27 cellular contexts compared by ENCODE assay signal in genomic region chr12:130671556-130671955, GRCh38. TPM values are rescaled to one million over a fixed set of nuclear protein-coding genes. Genes with fewer than 3 reads are reported as not detected.
"Had no signal": no experiment of that assay in that cellular context is flagged by ENCODE, and none has a peak within 500 bp of the region (broad histone marks: within the 10 kb centered on the region; RNA-seq: fewer than 3 reads in every experiment).

No MANE protein-coding gene starts in this region.

- H3K27me3 ChIP-seq: hepatocyte, neural progenitor cell, neutrophil, ovary, right atrium auricular region, right lobe of liver, tibial nerve, upper lobe of left lung, vagina had no signal

- H3K36me3 ChIP-seq: heart right ventricle, lower lobe of right lung, neural progenitor cell, neutrophil, ovary, right atrium auricular region, right lobe of liver, tibial nerve, upper lobe of left lung, vagina had no signal

- H3K4me3 Mint-ChIP-seq: naive thymus-derived CD8-positive, alpha-beta T cell; nephron progenitor cell; neural progenitor cell; stimulated activated memory B cell treated with anti-CD40 and anti-IgM and Interleukin-4, amounts not matched to agents 10 μg/mL and 1 μg/mL and 100 μg/mL, for 72 hours; stimulated activated naive CD8-positive, alpha-beta T cell treated with anti-CD3 and anti-CD28 coated beads, Interleukin-15, amount 100 ng/mL, for 72 hours had no signal

- H3K27me3 Mint-ChIP-seq: stimulated activated naive CD8-positive, alpha-beta T cell treated with anti-CD3 and anti-CD28 coated beads, Interleukin-15, amount 100 ng/mL, for 72 hours had no signal

- H3K4me3 ChIP-seq: heart right ventricle, hepatocyte, lower lobe of right lung, neural progenitor cell, ovary, psoas muscle, right atrium auricular region, right lobe of liver, smooth muscle cell, tibial nerve, upper lobe of left lung, vagina had no signal

- H3K4me1 ChIP-seq: heart right ventricle, lower lobe of right lung, neural progenitor cell, psoas muscle, right atrium auricular region, right lobe of liver, tibial nerve, upper lobe of left lung, vagina had no signal

- H3K4me2 ChIP-seq: hepatocyte, neural progenitor cell, smooth muscle cell had no signal

- H3K27ac ChIP-seq: heart right ventricle, hepatocyte, lower lobe of right lung, neural progenitor cell, neutrophil, ovary, psoas muscle, right atrium auricular region, right lobe of liver, tibial nerve, upper lobe of left lung, vagina had no signal

- H3K9me3 ChIP-seq: neutrophil, ovary, psoas muscle, right lobe of liver, vagina had no signal

- H3K27ac Mint-ChIP-seq: nephron progenitor cell; neural progenitor cell; stimulated activated memory B cell treated with anti-CD40 and anti-IgM and Interleukin-4, amounts not matched to agents 10 μg/mL and 1 μg/mL and 100 μg/mL, for 72 hours; stimulated activated naive CD8-positive, alpha-beta T cell treated with anti-CD3 and anti-CD28 coated beads, Interleukin-15, amount 100 ng/mL, for 72 hours had no signal

- H3K79me2 ChIP-seq: hepatocyte had no signal

- H3K4me1 Mint-ChIP-seq: nephron progenitor cell; stimulated activated memory B cell treated with anti-CD40 and anti-IgM and Interleukin-4, amounts not matched to agents 10 μg/mL and 1 μg/mL and 100 μg/mL, for 72 hours; stimulated activated naive CD8-positive, alpha-beta T cell treated with anti-CD3 and anti-CD28 coated beads, Interleukin-15, amount 100 ng/mL, for 72 hours had no signal

- H2AFZ ChIP-seq: hepatocyte, neural progenitor cell had no signal

- H3K9ac ChIP-seq: neural progenitor cell had no signal

- DNase-seq: heart right ventricle; islet precursor cell; lower lobe of right lung; mammary epithelial cell; mesenchymal stem cell; nephron progenitor cell; occipital lobe; ovary; psoas muscle; right lobe of liver; stimulated activated CD4-positive, alpha-beta T cell treated with anti-CD3 and anti-CD28 coated beads, Interleukin-12 subunit alpha, Interleukin-12 subunit beta, amount 100 ng/mL, for 4 hours; stimulated activated CD4-positive, alpha-beta T cell treated with anti-CD3 and anti-CD28 coated beads, Interleukin-15, amount 100 ng/mL, for 24 hours; stimulated activated CD4-positive, alpha-beta T cell treated with anti-CD3 and anti-CD28 coated beads, Interleukin-4, amount 100 ng/mL, for 24 hours; stimulated activated naive CD4-positive, alpha-beta T cell treated with Interleukin-2 at 50 U/mL for 16 hours; stimulated activated naive CD8-positive, alpha-beta T cell treated with anti-CD3 and anti-CD28 coated beads, Interleukin-15, amount 100 ng/mL, for 72 hours; substantia nigra; upper lobe of left lung had no signal

- H3K36me3 Mint-ChIP-seq: stimulated activated memory B cell treated with anti-CD40 and anti-IgM and Interleukin-4, amounts not matched to agents 10 μg/mL and 1 μg/mL and 100 μg/mL, for 72 hours had no signal

RNA-seq across cellular contexts. Expression of gene RIMBP2, which starts 44.5 kb away (rescaled TPM):
- total RNA-seq: left lobe of liver; mammary epithelial cell; naive thymus-derived CD8-positive, alpha-beta T cell had no signal
- polyA plus RNA-seq: mammary epithelial cell; naive thymus-derived CD8-positive, alpha-beta T cell; smooth muscle cell had no signal
